Comparison of ENCODE assay signal across 9 cellular contexts in the genomic region with DNA sequence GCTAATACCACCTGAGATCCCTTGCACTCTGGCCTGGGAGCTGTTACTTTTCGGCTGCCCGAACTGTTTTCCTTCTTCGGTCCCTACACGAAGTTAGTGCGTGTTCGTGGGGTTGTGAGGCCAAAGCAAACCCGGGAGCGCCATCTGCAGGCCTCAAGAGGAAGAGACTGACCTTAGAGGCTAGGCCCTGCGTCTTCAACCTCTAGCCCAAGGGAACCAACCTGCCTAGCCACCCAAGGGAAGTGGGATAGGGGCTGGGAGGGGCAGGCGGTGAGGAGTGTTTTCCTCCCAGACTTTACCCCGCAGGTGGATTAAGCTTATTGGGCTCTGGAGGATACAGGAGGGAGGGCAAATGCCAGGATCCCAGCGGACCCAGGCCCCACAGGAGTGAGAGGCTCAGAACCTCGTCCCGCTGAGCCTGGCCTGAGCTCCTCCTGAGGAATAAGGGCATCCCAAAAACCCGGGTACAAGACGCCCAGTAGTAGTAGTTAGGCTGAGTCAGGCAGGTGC. TPM values are rescaled to one million over a fixed set of nuclear protein-coding genes. Genes with fewer than 3 reads are reported as not detected.
DNase-seq lines count a peak whose midpoint lies in the region; ATAC-seq and TF ChIP-seq lines count a peak whose summit lies in the region.
"Had no signal": no experiment of that assay in that cellular context is flagged by ENCODE, and none has a peak within 500 bp of the region (broad histone marks: within the 10 kb centered on the region; RNA-seq: fewer than 3 reads in every experiment).

No MANE protein-coding gene starts in this region.

- H3K27ac ChIP-seq in DOHH2 (ENCODE audit: low read depth, low read length) = no peak overlapping the region
- H3K27ac ChIP-seq in HL-60 (replicated peaks) = no peak overlapping the region
- H3K27ac ChIP-seq: thoracic aorta had no signal

- H3K4me3 Mint-ChIP-seq in activated naive CD8-positive, alpha-beta T cell treated with anti-CD3 and anti-CD28 coated beads, Interleukin-2, amount 50 U/mL, for 24 hours = no peak overlapping the region

- H3K79me2 ChIP-seq in DOHH2 (ENCODE audit: control insufficient read depth, low read length) = no peaks in the 10 kb centered on the region

- no peaks in the 10 kb centered on the region for H3K9me2 ChIP-seq in DOHH2 (replicated peaks; ENCODE audit: control insufficient read depth, low read length)

- H3F3A ChIP-seq in DOHH2 (ENCODE audit: control insufficient read depth, insufficient read depth) = no peaks in the 10 kb centered on the region

- no peaks in the 10 kb centered on the region for H3K36me3 Mint-ChIP-seq in activated naive CD8-positive, alpha-beta T cell treated with anti-CD3 and anti-CD28 coated beads, Interleukin-2, amount 50 U/mL, for 24 hours (ENCODE audit: low read depth)

- TF ChIP-seq CTCF in DOHH2 (IDR thresholded peaks at IDR 0.05; ENCODE audit: low read depth, low read length, poor library complexity, severe bottlenecking) = peak; percentile 82
- TF ChIP-seq CTCF in HL-60 (IDR thresholded peaks at IDR 0.05; ENCODE audit: insufficient read depth, low read length) = peak; percentile 69

- H3K4me1 Mint-ChIP-seq in activated naive CD8-positive, alpha-beta T cell treated with anti-CD3 and anti-CD28 coated beads, Interleukin-2, amount 50 U/mL, for 24 hours = peaks cover 34% of the 10 kb centered on the region

- no peaks in the 10 kb centered on the region for H4K20me1 ChIP-seq in DOHH2 (ENCODE audit: control insufficient read depth, insufficient read depth, low read depth, low read length)

- H3K9me3 Mint-ChIP-seq in activated naive CD8-positive, alpha-beta T cell treated with anti-CD3 and anti-CD28 coated beads, Interleukin-2, amount 50 U/mL, for 24 hours = no peaks in the 10 kb centered on the region

- DNase-seq in HL-60 (ENCODE audit: low read depth in 1 of 2, low spot score in 1 of 2) = peak; percentile 51 to 60
- peak; percentile 48 for DNase-seq in RPMI7951 (ENCODE audit: low read depth)
- DNase-seq in activated naive CD8-positive, alpha-beta T cell treated with anti-CD3 and anti-CD28 coated beads, Interleukin-2, amount 50 U/mL, for 24 hours = peak; percentile 58
- DNase-seq in hepatic stellate cell (ENCODE audit: low spot score) = peak; percentile 64
- peak; percentile 69 for DNase-seq in stimulated activated CD4-positive, alpha-beta T cell treated with anti-CD3 and anti-CD28 coated beads, Interleukin-15, amount 100 ng/mL, for 24 hours

- ATAC-seq in activated naive CD8-positive, alpha-beta T cell treated with anti-CD3 and anti-CD28 coated beads, Interleukin-2, amount 50 U/mL, for 24 hours = peak; percentile 58
- ATAC-seq in HG03565 (IDR thresholded peaks at IDR 0.05; ENCODE audit: unreplicated experiment) (no peak), GM21717 (IDR thresholded peaks at IDR 0.05; ENCODE audit: unreplicated experiment) (no peak)

- no peaks in the 10 kb centered on the region for H3K36me3 ChIP-seq in DOHH2 (ENCODE audit: control insufficient read depth, low read length)
- H3K36me3 ChIP-seq: thoracic aorta had no signal

- H3K27ac Mint-ChIP-seq in activated naive CD8-positive, alpha-beta T cell treated with anti-CD3 and anti-CD28 coated beads, Interleukin-2, amount 50 U/mL, for 24 hours = no peak overlapping the region

- H3K4me3 ChIP-seq in DOHH2 (ENCODE audit: low read length) = no peak overlapping the region
- no peak overlapping the region for H3K4me3 ChIP-seq in HL-60 (replicated peaks; ENCODE audit: insufficient read depth, low read length)

- no peak overlapping the region for H3K4me2 ChIP-seq in DOHH2 (ENCODE audit: low read length)

- H3K9me3 ChIP-seq in DOHH2 (ENCODE audit: control insufficient read depth, insufficient read depth, low read length) = no peaks in the 10 kb centered on the region
- H3K9me3 ChIP-seq: thoracic aorta had no signal

- H3K27me3 ChIP-seq in DOHH2 (ENCODE audit: control insufficient read depth, low read length) = peaks cover 86% of the 10 kb centered on the region
- H3K27me3 ChIP-seq in HL-60 (ENCODE audit: insufficient read depth, poor library complexity, severe bottlenecking) = peaks cover 84% of the 10 kb centered on the region

- peaks cover 81% of the 10 kb centered on the region for H3K27me3 Mint-ChIP-seq in activated naive CD8-positive, alpha-beta T cell treated with anti-CD3 and anti-CD28 coated beads, Interleukin-2, amount 50 U/mL, for 24 hours

- no peaks in the 10 kb centered on the region for H3K4me1 ChIP-seq in DOHH2 (ENCODE audit: control insufficient read depth, low read length)

RNA-seq across cellular contexts. Expression of a gene that starts 1.7 kb away (rescaled TPM):
- total RNA-seq in RPMI7951 (2014; rRNA removed; shearing (Covaris generic)) = not detected in 2 replicates
- total RNA-seq: thoracic aorta had no signal
